ENCODE assay signal across 32 cellular contexts in the genomic region with DNA sequence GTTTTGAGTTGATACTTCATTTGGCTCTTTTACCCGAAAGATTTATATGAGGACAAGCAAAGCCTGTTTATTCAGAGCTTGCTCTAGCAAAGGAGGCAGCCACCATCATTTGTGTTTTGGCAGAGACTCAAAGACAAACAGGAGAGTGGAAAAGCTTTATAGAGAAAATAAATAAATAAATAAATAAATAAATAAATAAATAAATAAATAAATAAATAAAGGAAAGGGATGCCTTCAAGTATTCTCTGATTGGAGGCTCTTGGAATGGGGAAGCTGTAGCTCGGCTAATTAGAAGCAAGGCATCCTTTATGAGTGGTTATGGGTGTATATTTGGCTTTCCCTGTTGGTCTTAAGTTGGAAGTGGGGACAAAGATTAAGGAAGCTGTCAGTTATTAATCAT.
DNase-seq lines count a peak whose midpoint lies in the region; ATAC-seq, FAIRE-seq and TF ChIP-seq lines count a peak whose summit lies in the region.
"Had no signal": no experiment of that assay in that cellular context is flagged by ENCODE, and none has a peak within 500 bp of the region (broad histone marks: within the 10 kb centered on the region; RNA-seq: fewer than 3 reads in every experiment).

No MANE protein-coding gene starts in this region.

- no peaks in the 10 kb centered on the region for H4K20me1 ChIP-seq in HepG2 (ENCODE audit: insufficient read depth, low read length)
- H4K20me1 ChIP-seq: BLaER1; BLaER1 treated with 17β-estradiol and CSF1 and Interleukin-3, amounts not matched to agents 10 nM and 100 nM had no signal

- intact Hi-C loops in HepG2 (cut with micrococcal nuclease; ENCODE audit: unreplicated experiment) = no loop called here
- intact Hi-C loops in right lobe of liver (cut with DNase I) = no loop called here

- POLR2A ChIA-PET in HepG2 (lab: Yijun Ruan, JAX) = no interaction called here
- POLR2A ChIA-PET in A549 (lab: Yijun Ruan, JAX) = no interaction called here
- POLR2A ChIA-PET in HEK293 (lab: Yijun Ruan, JAX) = no interaction called here

- no peaks in the 10 kb centered on the region for H3K79me2 ChIP-seq in HepG2 (ENCODE audit: insufficient read depth, low read length)

- TF ChIP-seq RAD21 in HepG2 (CRISPR knock-in tag; IDR thresholded peaks at IDR 0.05) (no peak), A549 (conservative IDR thresholded peaks at IDR 0.05 in 1 of 2, IDR thresholded peaks at IDR 0.05 in 1 of 2) (no peak)

- BruUV-seq in HepG2 (replicated peaks; lab: Mats Ljungman, UMichigan) = no TSS peak

- WGBS in HepG2 (ENCODE audit: low lambda C conversion rate) = 60% methylated on average over 1 of the region's 2 CpGs
- 100% methylated on average over 1 of the region's 2 CpGs for WGBS in right lobe of liver (ENCODE audit: insufficient coverage, low coverage, low lambda C conversion rate, missing lambda C conversion rate)
- 59% methylated on average over 2 of the region's 2 CpGs for WGBS in A549 (ENCODE audit: missing lambda C conversion rate)

- TF ChIP-seq POLR2A in HepG2 (IDR thresholded peaks at IDR 0.05; ENCODE audit: insufficient read depth in 1 of 2, low read depth in 2 of 2, low read length in 2 of 2) (no peak), right lobe of liver (IDR thresholded peaks at IDR 0.05) (no peak), A549 (IDR thresholded peaks at IDR 0.05; ENCODE audit: low read length) (no peak)

- H3K4me2 ChIP-seq in HepG2 (ENCODE audit: low read depth, low read length) = peak overlapping the region; percentile 37; the same call in 1 of the 2 replicates
- H3K4me2 ChIP-seq in A549 = no peak overlapping the region
- H3K4me2 ChIP-seq: BLaER1; BLaER1 treated with 17β-estradiol and CSF1 and Interleukin-3, amounts not matched to agents 10 nM and 100 nM had no signal

- 0 out of 2 replicates have a peak, but pooled peaks cover 6% of the 10 kb centered on the region for H3K4me1 ChIP-seq in HepG2 (ENCODE audit: insufficient read depth, low read length)
- H3K4me1 ChIP-seq in right lobe of liver = no peaks in the 10 kb centered on the region
- H3K4me1 ChIP-seq in A549 = no peaks in the 10 kb centered on the region
- H3K4me1 ChIP-seq in HEK293 (ENCODE audit: control insufficient read depth, insufficient read depth, low read length) = no peaks in the 10 kb centered on the region
- H3K4me1 ChIP-seq: BE2C; BLaER1; BLaER1 treated with 17β-estradiol and CSF1 and Interleukin-3, amounts not matched to agents 10 nM and 100 nM; Caco-2 had no signal

- H3K9ac ChIP-seq in HepG2 (ENCODE audit: insufficient read depth, low read depth, low read length) = no peak overlapping the region
- H3K9ac ChIP-seq: BLaER1; BLaER1 treated with 17β-estradiol and CSF1 and Interleukin-3, amounts not matched to agents 10 nM and 100 nM had no signal

- no peak overlapping the region for H3K4me3 ChIP-seq in HepG2 (replicated peaks in 1 of 3; ENCODE audit: insufficient read depth in 1 of 3, low read depth in 2 of 3, low read length in 3 of 3)
- no peak overlapping the region for H3K4me3 ChIP-seq in right lobe of liver
- H3K4me3 ChIP-seq in A549 = no peak overlapping the region
- no peak overlapping the region for H3K4me3 ChIP-seq in HEK293 (ENCODE audit: low read depth, low read length)
- H3K4me3 ChIP-seq: BLaER1; BLaER1 treated with 17β-estradiol and CSF1 and Interleukin-3, amounts not matched to agents 10 nM and 100 nM had no signal

- H3K27me3 ChIP-seq in HepG2 (ENCODE audit: control insufficient read depth in 1 of 2, insufficient read depth in 2 of 2, low read length in 2 of 2) (no peaks in the 10 kb centered on the region), right lobe of liver (no peaks in the 10 kb centered on the region)
- H3K27me3 ChIP-seq: BE2C; BLaER1; BLaER1 treated with 17β-estradiol and CSF1 and Interleukin-3, amounts not matched to agents 10 nM and 100 nM had no signal

- no peak for FAIRE-seq in HepG2 (lab: Jason Lieb, UNC)
- no peak for FAIRE-seq in A549 (lab: Jason Lieb, UNC)
- FAIRE-seq: A204.1, D721Med had no signal

- H2AFZ ChIP-seq in HepG2 (ENCODE audit: low read length) = no peak overlapping the region

- DNase-seq in HepG2 (ENCODE audit: low spot score) (no peak), right lobe of liver (no peak), A549 (ENCODE audit: low read depth in 1 of 2, low spot score in 1 of 2) (no peak), inferior parietal cortex (ENCODE audit: extremely low spot score) (no peak)
- DNase-seq: 8988T; ACHN; AML-193; BE2C; C1 segment of cervical spinal cord; Caco-2; Calu3; CD4-positive, alpha-beta memory T cell; CD4-positive, alpha-beta T cell; CD4-positive, CD25-positive, alpha-beta regulatory T cell; CD8-positive, alpha-beta memory T cell; CD8-positive, alpha-beta T cell; COR-L47; DMS 273 treated with DMSO at 0.1 percent for 48 hours; DMS153; DMS53; DMS79; DMS79 treated with DMSO at 0.1 percent for 48 hours; DND-41; EL had no signal

- H3K36me3 ChIP-seq in HepG2 (replicated peaks in 1 of 2; ENCODE audit: control insufficient read depth in 1 of 2, insufficient read depth in 2 of 2, low read length in 2 of 2) (no peaks in the 10 kb centered on the region), right lobe of liver (no peaks in the 10 kb centered on the region), HEK293 (ENCODE audit: control insufficient read depth in 2 of 2, insufficient read depth in 1 of 2, low read length in 2 of 2) (no peaks in the 10 kb centered on the region)
- H3K36me3 ChIP-seq: BE2C; BLaER1; BLaER1 treated with 17β-estradiol and CSF1 and Interleukin-3, amounts not matched to agents 10 nM and 100 nM had no signal

- CTCF ChIA-PET in HepG2 (lab: Yijun Ruan, JAX; ENCODE audit: low intra/inter-chr PET ratio, low total read pairs) (no interaction called here), A549 (lab: Yijun Ruan, JAX) (interaction anchor here (0.9 kb wide), 1 partner anchor 32 kb away, joined by 4 read pairs; no protein-coding TSS in a partner anchor), HEK293 (lab: Yijun Ruan, JAX) (interaction anchor here (0.6 kb wide), 2 partner anchors 261 to 294 kb away, joined by 5 to 6 read pairs; no protein-coding TSS in a partner anchor)

- no peak for ATAC-seq in HepG2
- ATAC-seq in right lobe of liver = no peak
- ATAC-seq in A549 = no peak
- no peak for ATAC-seq in GM18502 (IDR thresholded peaks at IDR 0.05; ENCODE audit: poor library complexity, unreplicated experiment)
- ATAC-seq: CD8-positive, alpha-beta T cell had no signal

- in situ Hi-C loops in HepG2 (cut with HindIII; ENCODE audit: extremely low pct_ligation_motif_present, low pct_unique_long_range_greater_than_20kb) = no loop called here

- no peak for TF ChIP-seq CTCF in HepG2 (CRISPR knock-in tag; IDR thresholded peaks at IDR 0.05)
- TF ChIP-seq CTCF in right lobe of liver (IDR thresholded peaks at IDR 0.05) = no peak
- no peak for TF ChIP-seq CTCF in A549 (IDR thresholded peaks at IDR 0.05)
- no peak for TF ChIP-seq CTCF in HEK293 (tag by site-specific recombination; IDR thresholded peaks at IDR 0.05)

- H3K9me3 ChIP-seq in HepG2 (ENCODE audit: low read length) = no peaks in the 10 kb centered on the region
- H3K9me3 ChIP-seq in right lobe of liver = no peaks in the 10 kb centered on the region
- H3K9me3 ChIP-seq in A549 = no peaks in the 10 kb centered on the region
- H3K9me3 ChIP-seq in HEK293 (ENCODE audit: control insufficient read depth, insufficient read depth, low read depth, low read length) = no peaks in the 10 kb centered on the region
- H3K9me3 ChIP-seq: BE2C, BLaER1 had no signal

- H3K27ac ChIP-seq in HepG2 (ENCODE audit: extremely low read length, insufficient read depth, low read length) (no peak overlapping the region), right lobe of liver (no peak overlapping the region), A549 (no peak overlapping the region), HEK293 (ENCODE audit: extremely low read depth, low read depth, low read length) (no peak overlapping the region)
- H3K27ac ChIP-seq: 22Rv1; BLaER1; BLaER1 treated with 17β-estradiol and CSF1 and Interleukin-3, amounts not matched to agents 10 nM and 100 nM; C4-2B had no signal

- TF ChIP-seq EP300 in HepG2 (IDR thresholded peaks at IDR 0.05; ENCODE audit: low read depth in 2 of 2, low read length in 2 of 2) = no peak
- no peak for TF ChIP-seq EP300 in HepG2 (CRISPR knock-in tag; IDR thresholded peaks at IDR 0.05; ENCODE audit: borderline replicate concordance)
- TF ChIP-seq EP300 in A549 (IDR thresholded peaks at IDR 0.05) = no peak

TF ChIP-seq in HepG2, 621 proteins besides CTCF, POLR2A, EP300 and RAD21 (continues in another document):
- TF ChIP-seq MTF2 (CRISPR knock-in tag; IDR thresholded peaks at IDR 0.05; ENCODE audit: borderline replicate concordance) (no peak), ZNF24 (IDR thresholded peaks at IDR 0.05) (no peak), TBX2 (CRISPR knock-in tag; IDR thresholded peaks at IDR 0.05; ENCODE audit: borderline replicate concordance) (no peak), THAP11 (CRISPR knock-in tag; IDR thresholded peaks at IDR 0.05) (no peak), RXRB (CRISPR knock-in tag; IDR thresholded peaks at IDR 0.05; ENCODE audit: borderline replicate concordance) (no peak)

TF ChIP-seq in A549, 52 proteins besides CTCF, POLR2A, EP300 and RAD21:
- TF ChIP-seq TP53 (CRISPR knock-in tag; IDR thresholded peaks at IDR 0.05) (no peak), ZC3H11A (IDR thresholded peaks at IDR 0.05) (peak; percentile 90), ZNF302 (CRISPR knock-in tag; IDR thresholded peaks at IDR 0.05) (no peak)
- TF ChIP-seq, protein P1, sequence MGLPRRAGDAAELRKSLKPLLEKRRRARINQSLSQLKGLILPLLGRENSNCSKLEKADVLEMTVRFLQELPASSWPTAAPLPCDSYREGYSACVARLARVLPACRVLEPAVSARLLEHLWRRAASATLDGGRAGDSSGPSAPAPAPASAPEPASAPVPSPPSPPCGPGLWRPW (IDR thresholded peaks at IDR 0.05) = no peak

TF ChIP-seq in HEK293, 187 proteins besides CTCF, POLR2A, EP300 and RAD21 (continues in another document):
- TF ChIP-seq ZNF549 (tag by site-specific recombination; IDR thresholded peaks at IDR 0.05) (no peak), ZNF354C (tag by site-specific recombination; IDR thresholded peaks at IDR 0.05; ENCODE audit: borderline replicate concordance, low read depth) (no peak)
